11 cellular contexts compared by ENCODE assay signal in the genomic region with DNA sequence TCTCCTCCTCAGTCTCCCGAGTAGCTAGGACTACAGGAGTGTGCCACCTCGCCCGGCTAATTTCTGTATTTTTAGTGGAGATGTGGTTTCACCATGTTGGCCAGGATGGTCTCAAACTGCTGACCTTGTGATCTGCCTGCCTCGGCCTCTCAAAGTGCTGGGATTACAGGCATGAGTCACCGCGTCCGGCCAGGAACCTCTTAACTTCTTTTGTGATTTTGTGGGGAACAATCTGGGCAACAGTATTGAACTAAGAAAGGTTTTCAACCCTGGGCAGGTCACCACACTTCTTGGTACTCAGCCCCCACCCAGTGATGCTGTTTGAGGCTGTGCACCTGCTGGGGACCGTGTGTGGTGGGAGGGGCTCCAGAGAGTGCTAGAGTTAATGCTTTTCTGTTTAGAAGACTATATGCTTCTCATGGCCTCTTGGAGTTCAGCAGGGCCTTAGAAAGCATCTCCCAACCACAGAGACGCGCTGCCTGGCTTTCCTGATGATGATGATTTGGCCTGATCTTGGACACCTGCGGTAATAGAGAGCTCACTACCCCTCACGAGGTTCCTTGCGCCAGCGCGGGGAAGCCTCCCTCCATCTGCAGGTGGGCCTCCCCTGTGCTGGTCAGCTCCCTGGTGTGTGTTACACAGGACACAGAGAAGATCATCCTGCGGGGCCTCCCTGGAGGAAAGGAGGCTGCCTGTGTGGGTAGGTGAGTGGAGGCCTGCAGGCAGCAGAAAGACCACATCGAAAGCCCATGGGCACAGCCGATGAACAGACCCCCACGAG. TPM values are rescaled to one million over a fixed set of nuclear protein-coding genes. Genes with fewer than 3 reads are reported as not detected.
DNase-seq lines count a peak whose midpoint lies in the region; ATAC-seq, FAIRE-seq and TF ChIP-seq lines count a peak whose summit lies in the region.
"Had no signal": no experiment of that assay in that cellular context is flagged by ENCODE, and none has a peak within 500 bp of the region (broad histone marks: within the 10 kb centered on the region; RNA-seq: fewer than 3 reads in every experiment).

No MANE protein-coding gene starts in this region.

- DNase-seq in AG10803 (ENCODE audit: low read depth) (no peak), HAP-1 (ENCODE audit: low spot score in 2 of 2) (no peak), astrocyte (ENCODE audit: low read depth) (no peak), mesothelial cell of epicardium (ENCODE audit: low spot score in 2 of 2, unreplicated experiment in 2 of 2) (no peak), DMS79 treated with DMSO at 0.1 percent for 48 hours (lab: John Stamatoyannopoulos, UW) (no peak)
- DNase-seq: stimulated activated CD4-positive, alpha-beta T cell treated with anti-CD3 and anti-CD28 coated beads, Interleukin-4, amount 100 ng/mL, for 1 hour had no signal

- H3K36me3 Mint-ChIP-seq in astrocyte (ENCODE audit: low read depth, unreplicated experiment), result no peaks in the 10 kb centered on the region
- no peaks in the 10 kb centered on the region for H3K36me3 Mint-ChIP-seq in mesothelial cell of epicardium

- H2AFZ ChIP-seq in astrocyte (ENCODE audit: low read depth, low read length), result peak overlapping the region; percentile 78

- H3K4me1 ChIP-seq in HAP-1 (peaks cover 10% of the 10 kb centered on the region), astrocyte (ENCODE audit: insufficient read depth, low read length) (peaks cover 21% of the 10 kb centered on the region)

- H3K4me3 Mint-ChIP-seq in astrocyte (ENCODE audit: unreplicated experiment) (peak overlapping the region; percentile 89), mesothelial cell of epicardium (peak overlapping the region; percentile 89)

- no peaks in the 10 kb centered on the region for H3K9me3 ChIP-seq in HAP-1
- H3K9me3 ChIP-seq in astrocyte (ENCODE audit: insufficient read depth, low read depth, low read length), result no peaks in the 10 kb centered on the region
- H3K9me3 ChIP-seq: ascending aorta had no signal

- no peak overlapping the region for H3K27ac ChIP-seq in astrocyte (ENCODE audit: low read depth, low read length)
- H3K27ac ChIP-seq: ascending aorta had no signal

- peaks cover 7% of the 10 kb centered on the region for H3K27me3 Mint-ChIP-seq in astrocyte (ENCODE audit: low read depth, unreplicated experiment)
- no peaks in the 10 kb centered on the region for H3K27me3 Mint-ChIP-seq in mesothelial cell of epicardium (ENCODE audit: low read depth)

- no peaks in the 10 kb centered on the region for H3K36me3 ChIP-seq in HAP-1 (replicated peaks)
- H3K36me3 ChIP-seq in astrocyte (ENCODE audit: insufficient read depth, low read length), result no peaks in the 10 kb centered on the region
- H3K36me3 ChIP-seq: ascending aorta had no signal

- H3K9me3 Mint-ChIP-seq in astrocyte (ENCODE audit: unreplicated experiment) (no peaks in the 10 kb centered on the region), mesothelial cell of epicardium (no peaks in the 10 kb centered on the region)

- TF ChIP-seq CTCF in AG10803 (conservative IDR thresholded peaks at IDR 0.05; ENCODE audit: low read length) (no peak), astrocyte (IDR thresholded peaks at IDR 0.05; ENCODE audit: insufficient read depth, low read depth, low read length) (no peak), mesothelial cell of epicardium (IDR thresholded peaks at IDR 0.05; ENCODE audit: unreplicated experiment) (no peak)

- peak overlapping the region; percentile 64 for H3K9ac ChIP-seq in astrocyte (ENCODE audit: low read length)

- H3K27ac Mint-ChIP-seq in astrocyte (ENCODE audit: unreplicated experiment), result no peak overlapping the region
- H3K27ac Mint-ChIP-seq in mesothelial cell of epicardium, result no peak overlapping the region

- H3K4me3 ChIP-seq in AG10803 (ENCODE audit: low read length), result peak overlapping the region; percentile 68
- peak overlapping the region; percentile 42 for H3K4me3 ChIP-seq in HAP-1
- peak overlapping the region; percentile 69 for H3K4me3 ChIP-seq in astrocyte (ENCODE audit: insufficient read depth, low read depth, low read length)

- in situ Hi-C loops in HAP-1 (cut with MboI; ENCODE audit: low sequenced_read_pairs), result loop anchor here (5.0 to 10.0 kb wide), 2 partner anchors 51 to 73 kb away; a partner anchor contains a TSS

- H3K27me3 ChIP-seq in HAP-1 (ENCODE audit: low read depth), result no peaks in the 10 kb centered on the region
- no peaks in the 10 kb centered on the region for H3K27me3 ChIP-seq in astrocyte (ENCODE audit: insufficient read depth, low read length)
- H3K27me3 ChIP-seq: ascending aorta had no signal

- H3K4me1 Mint-ChIP-seq in astrocyte (ENCODE audit: low read depth, unreplicated experiment), result peaks cover 19% of the 10 kb centered on the region
- H3K4me1 Mint-ChIP-seq in mesothelial cell of epicardium, result peaks cover 11% of the 10 kb centered on the region

- H3K79me2 ChIP-seq in astrocyte (ENCODE audit: insufficient read depth, low read length), result peaks cover 14% of the 10 kb centered on the region

- H3K4me2 ChIP-seq in astrocyte (ENCODE audit: low read length), result peak overlapping the region; percentile 93

- ATAC-seq in HG03175 (IDR thresholded peaks at IDR 0.05; ENCODE audit: unreplicated experiment) (no peak), HG03139 (IDR thresholded peaks at IDR 0.05; ENCODE audit: unreplicated experiment) (no peak), HG03432 (IDR thresholded peaks at IDR 0.05; ENCODE audit: unreplicated experiment) (no peak)

- no peak for FAIRE-seq in astrocyte (lab: Jason Lieb, UNC)
- FAIRE-seq: islet of Langerhans had no signal

- peaks cover 15% of the 10 kb centered on the region for H4K20me1 ChIP-seq in astrocyte (ENCODE audit: insufficient read depth, low read length)

RNA-seq across cellular contexts. Expression of a gene that starts 1.2 kb away (rescaled TPM):
- 5.4 and 5.8 TPM in 2 replicates for total RNA-seq in astrocyte
- total RNA-seq in mesothelial cell of epicardium, result 19.0 to 20.7 TPM (median 19.2 TPM) in 3 replicates

RNA-seq across cellular contexts. Expression of a gene that starts 17.5 kb away (rescaled TPM):
- 47.9 and 48.3 TPM in 2 replicates for total RNA-seq in astrocyte
- total RNA-seq in mesothelial cell of epicardium, result 79.4 to 83.7 TPM (median 80.1 TPM) in 3 replicates

RNA-seq across cellular contexts. Expression of a gene that starts 18.2 kb away (rescaled TPM):
- total RNA-seq in astrocyte (327 and 376 TPM in 2 replicates), mesothelial cell of epicardium (467 to 493 TPM (median 468 TPM) in 3 replicates)

RNA-seq across cellular contexts. Expression of a gene that starts 55.5 kb away (rescaled TPM):
- 19.6 and 22.4 TPM in 2 replicates for total RNA-seq in astrocyte
- 5.9 to 8.4 TPM (median 8.3 TPM) in 3 replicates for total RNA-seq in mesothelial cell of epicardium
